9 cellular contexts compared by ENCODE assay signal in the genomic region with DNA sequence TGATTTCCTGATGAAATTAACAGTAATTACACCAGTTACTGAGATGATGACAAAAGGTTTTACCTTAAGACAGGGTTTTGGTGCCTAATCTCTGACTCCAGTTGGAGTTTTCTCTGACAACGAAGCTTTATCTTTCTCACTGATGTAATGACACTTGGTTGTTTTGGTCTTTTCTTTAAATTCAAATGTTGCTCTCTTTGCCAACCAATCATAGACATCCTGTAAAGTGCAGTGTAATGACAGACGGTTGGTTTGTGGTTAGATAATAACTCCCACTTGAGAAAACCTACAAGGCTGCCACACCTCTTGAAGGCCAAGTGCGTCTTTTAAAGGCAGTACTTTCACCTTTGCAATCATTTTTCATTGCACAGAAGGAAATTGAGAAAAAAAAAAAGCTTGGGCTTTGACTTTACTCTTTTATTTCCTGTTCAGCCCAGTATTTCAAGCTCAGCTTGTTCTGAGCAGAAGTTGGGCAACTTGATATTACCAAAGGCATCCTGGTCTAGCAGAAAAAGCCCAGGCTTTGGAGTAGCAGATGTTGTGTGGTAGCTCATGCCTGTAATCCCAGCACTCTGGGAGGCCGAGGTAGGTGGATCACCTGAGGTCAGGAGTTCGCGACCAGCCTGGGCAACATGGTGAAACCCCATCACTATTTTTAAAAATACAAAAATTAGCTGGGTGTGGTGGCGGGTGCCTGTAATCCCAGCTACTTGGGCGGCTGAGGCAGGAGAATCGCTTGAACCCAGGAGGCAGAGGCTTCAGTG. TPM values are rescaled to one million over a fixed set of nuclear protein-coding genes. Genes with fewer than 3 reads are reported as not detected.
A peak's percentile ranks its signal among the peaks of the same experiment; 100 is the strongest.
DNase-seq lines count a peak whose midpoint lies in the region; ATAC-seq, FAIRE-seq and TF ChIP-seq lines count a peak whose summit lies in the region.
"Had no signal": no experiment of that assay in that cellular context is flagged by ENCODE, and none has a peak within 500 bp of the region (broad histone marks: within the 10 kb centered on the region; RNA-seq: fewer than 3 reads in every experiment).

No MANE protein-coding gene starts in this region.

- intact Hi-C loops in left cardiac atrium (cut with DNase I) (no loop called here), kidney (cut with DNase I) (no loop called here)

- DNase-seq in GM10248 (ENCODE audit: extremely low spot score) = peak; percentile 74
- DNase-seq in NCI-H510A (lab: John Stamatoyannopoulos, UW) = peak; percentile 60
- peak; percentile 83 for DNase-seq in activated CD8-positive, alpha-beta T cell treated with anti-CD3 and anti-CD28 coated beads, Interleukin-2, amount 10 ng/mL, durations not matched to agents 7 days and 5 days
- DNase-seq in left cardiac atrium = no peak
- no peak for DNase-seq in substantia nigra (lab: John Stamatoyannopoulos, UW)
- DNase-seq in kidney = no peak

- H3K27ac Mint-ChIP-seq in activated CD8-positive, alpha-beta T cell treated with anti-CD3 and anti-CD28 coated beads, Interleukin-2, amount 10 ng/mL, durations not matched to agents 7 days and 5 days = peak overlapping the region; percentile 94

- H3K4me1 Mint-ChIP-seq in activated CD8-positive, alpha-beta T cell treated with anti-CD3 and anti-CD28 coated beads, Interleukin-2, amount 10 ng/mL, durations not matched to agents 7 days and 5 days (ENCODE audit: low read depth) = peaks cover 66% of the 10 kb centered on the region

- CTCF ChIA-PET in GM10248 (lab: Yijun Ruan, JAX) = interaction anchor here (0.7 to 7.9 kb wide), 11 partner anchors 11 to 196 kb away, joined by 3 to 93 read pairs (median 5); a partner anchor contains a TSS
- CTCF ChIA-PET in activated CD8-positive, alpha-beta T cell treated with anti-CD3 and anti-CD28 coated beads, Interleukin-2, amount 10 ng/mL, durations not matched to agents 7 days and 5 days (lab: Charles Lee) = interaction anchor here (0.7 to 17.1 kb wide), 16 partner anchors 13 to 232 kb away, joined by 3 to 317 read pairs (median 4); a partner anchor contains a TSS

- no peak for FAIRE-seq in kidney (lab: Jason Lieb, UNC)

- ATAC-seq in HG02970 (IDR thresholded peaks at IDR 0.05; ENCODE audit: low FRiP score, unreplicated experiment) (peak; percentile 72), left cardiac atrium (peak; percentile 72 to 75), GM21447 (IDR thresholded peaks at IDR 0.05; ENCODE audit: unreplicated experiment) (no peak)
- ATAC-seq in activated CD8-positive, alpha-beta T cell treated with anti-CD3 and anti-CD28 coated beads, Interleukin-2, amount 10 ng/mL, durations not matched to agents 7 days and 5 days = peak; percentile 98

- H3K36me3 ChIP-seq in kidney (ENCODE audit: control insufficient read depth in 1 of 2, insufficient read depth in 2 of 2, low read length in 2 of 2) = no peaks in the 10 kb centered on the region

- no peaks in the 10 kb centered on the region for H3K9me3 ChIP-seq in kidney (ENCODE audit: control insufficient read depth in 1 of 2, low read length in 2 of 2)

- H3K4me3 ChIP-seq in kidney (ENCODE audit: low read length in 2 of 2) = no peak overlapping the region

- H3K27ac ChIP-seq in substantia nigra (ENCODE audit: low read depth, low read length, poor library complexity, severe bottlenecking) = peak overlapping the region; percentile 49
- no peak overlapping the region for H3K27ac ChIP-seq in kidney (ENCODE audit: low read depth in 2 of 2, low read length in 2 of 2)

- POLR2A ChIA-PET in GM10248 (lab: Yijun Ruan, JAX) = interaction anchor here (1.0 kb wide), 1 partner anchor 19 kb away, joined by 3 read pairs; no protein-coding TSS in a partner anchor
- POLR2A ChIA-PET in activated CD8-positive, alpha-beta T cell treated with anti-CD3 and anti-CD28 coated beads, Interleukin-2, amount 10 ng/mL, durations not matched to agents 7 days and 5 days (lab: Charles Lee) = interaction anchor here (0.6 to 8.0 kb wide), 11 partner anchors 11 to 252 kb away, joined by 3 to 93 read pairs (median 9); a partner anchor contains a TSS

- H3K27me3 Mint-ChIP-seq in activated CD8-positive, alpha-beta T cell treated with anti-CD3 and anti-CD28 coated beads, Interleukin-2, amount 10 ng/mL, durations not matched to agents 7 days and 5 days (ENCODE audit: low read depth) = no peaks in the 10 kb centered on the region

- H3K4me3 Mint-ChIP-seq in activated CD8-positive, alpha-beta T cell treated with anti-CD3 and anti-CD28 coated beads, Interleukin-2, amount 10 ng/mL, durations not matched to agents 7 days and 5 days = peak overlapping the region; percentile 76

- peaks cover 35% of the 10 kb centered on the region for H3K36me3 Mint-ChIP-seq in activated CD8-positive, alpha-beta T cell treated with anti-CD3 and anti-CD28 coated beads, Interleukin-2, amount 10 ng/mL, durations not matched to agents 7 days and 5 days (ENCODE audit: low read depth)

- no peaks in the 10 kb centered on the region for H3K9me3 Mint-ChIP-seq in activated CD8-positive, alpha-beta T cell treated with anti-CD3 and anti-CD28 coated beads, Interleukin-2, amount 10 ng/mL, durations not matched to agents 7 days and 5 days (ENCODE audit: insufficient read depth)

- TF ChIP-seq CTCF in GM10248 (IDR thresholded peaks at IDR 0.05; ENCODE audit: control extremely low read depth, extremely low read depth, low read depth, missing control alignments) (no peak), kidney (IDR thresholded peaks at IDR 0.05; ENCODE audit: borderline replicate concordance, extremely low read depth, insufficient read depth) (no peak)

- no peak overlapping the region for H3K9ac ChIP-seq in kidney (ENCODE audit: low read length in 2 of 2)

- H3K4me1 ChIP-seq in kidney (ENCODE audit: control insufficient read depth in 1 of 2, insufficient read depth in 1 of 2, low read depth in 1 of 2, low read length in 2 of 2) = peaks cover 2 to 10% of the 10 kb centered on the region in 2 donors

RNA-seq across cellular contexts. Expression of a gene that starts 14.9 kb away (rescaled TPM):
- 10 to 100 TPM; 21.3 to 25.4 TPM for total RNA-seq in activated CD8-positive, alpha-beta T cell treated with anti-CD3 and anti-CD28 coated beads, Interleukin-2, amount 10 ng/mL, durations not matched to agents 7 days and 5 days
- total RNA-seq in left cardiac atrium (1 to 10 TPM; 3.3 to 4.7 TPM), kidney (13.9 TPM)
- polyA plus RNA-seq in kidney (ENCODE audit: insufficient read depth, low read depth, low replicate concordance) = 3.7 TPM

RNA-seq across cellular contexts. Expression of a gene that starts 32.4 kb away (rescaled TPM):
- not detected for total RNA-seq in activated CD8-positive, alpha-beta T cell treated with anti-CD3 and anti-CD28 coated beads, Interleukin-2, amount 10 ng/mL, durations not matched to agents 7 days and 5 days
- total RNA-seq in left cardiac atrium (1 to 10 TPM; 5.2 to 5.3 TPM), kidney (8.1 TPM)
- 4.2 TPM for polyA plus RNA-seq in kidney (ENCODE audit: insufficient read depth, low read depth, low replicate concordance)
- total RNA-seq: mononuclear cell had no signal

RNA-seq across cellular contexts. Expression of a gene that starts 42.3 kb away (rescaled TPM):
- total RNA-seq in activated CD8-positive, alpha-beta T cell treated with anti-CD3 and anti-CD28 coated beads, Interleukin-2, amount 10 ng/mL, durations not matched to agents 7 days and 5 days = not detected
- total RNA-seq in left cardiac atrium (not detected), kidney (not detected)
- polyA plus RNA-seq in kidney (ENCODE audit: insufficient read depth, low read depth, low replicate concordance) = not detected
- total RNA-seq: mononuclear cell had no signal

RNA-seq across cellular contexts. Expression of a gene that starts 43.2 kb away (rescaled TPM):
- total RNA-seq in activated CD8-positive, alpha-beta T cell treated with anti-CD3 and anti-CD28 coated beads, Interleukin-2, amount 10 ng/mL, durations not matched to agents 7 days and 5 days = 10 to 100 TPM; 28.4 to 31.1 TPM
- total RNA-seq in left cardiac atrium = 10 to 100 TPM; 13.4 to 24.3 TPM
- total RNA-seq in kidney = 22.4 TPM
- 93.2 TPM for polyA plus RNA-seq in kidney (ENCODE audit: insufficient read depth, low read depth, low replicate concordance)

RNA-seq across cellular contexts. Expression of a gene that starts 45.1 kb away (rescaled TPM):
- total RNA-seq in activated CD8-positive, alpha-beta T cell treated with anti-CD3 and anti-CD28 coated beads, Interleukin-2, amount 10 ng/mL, durations not matched to agents 7 days and 5 days = not detected
- not detected for total RNA-seq in left cardiac atrium
- total RNA-seq in kidney = not detected
- polyA plus RNA-seq in kidney (ENCODE audit: insufficient read depth, low read depth, low replicate concordance) = not detected
- total RNA-seq: mononuclear cell had no signal

Comparison
In these comparisons a context has a peak if more than half of its experiments do, and no peak if none do; other contexts are left out.
1. DNase-seq: peak in GM10248 (single experiment), NCI-H510A (single experiment) and activated CD8-positive, alpha-beta T cell treated with anti-CD3 and anti-CD28 coated beads, Interleukin-2, amount 10 ng/mL, durations not matched to agents 7 days and 5 days (single experiment); none in left cardiac atrium (single experiment), substantia nigra (0 of 49) and kidney (single experiment).